In genomic region chr7:18866359-18867036, GRCh38 we compare ENCODE assay signal across 9 cellular contexts.
A peak's percentile ranks its signal among the peaks of the same experiment; 100 is the strongest.
DNase-seq lines count a peak whose midpoint lies in the region; ATAC-seq and TF ChIP-seq lines count a peak whose summit lies in the region.
"Had no signal": no experiment of that assay in that cellular context is flagged by ENCODE, and none has a peak within 500 bp of the region (broad histone marks: within the 10 kb centered on the region; RNA-seq: fewer than 3 reads in every experiment).

No MANE protein-coding gene starts in this region.

- no peak overlapping the region for H3K4me3 Mint-ChIP-seq in effector memory CD8-positive, alpha-beta T cell
- H3K4me3 Mint-ChIP-seq in CD8-positive, alpha-beta memory T cell = no peak overlapping the region
- H3K4me3 Mint-ChIP-seq: brain had no signal

- H3K36me3 Mint-ChIP-seq in effector memory CD8-positive, alpha-beta T cell (ENCODE audit: insufficient read depth) = no peaks in the 10 kb centered on the region
- no peaks in the 10 kb centered on the region for H3K36me3 Mint-ChIP-seq in CD8-positive, alpha-beta memory T cell
- H3K36me3 Mint-ChIP-seq: brain had no signal

- no peaks in the 10 kb centered on the region for H3K36me3 ChIP-seq in CD8-positive, alpha-beta memory T cell (ENCODE audit: insufficient read depth, low read length)

- H3K9me3 ChIP-seq in CD8-positive, alpha-beta memory T cell (ENCODE audit: low read length) = no peaks in the 10 kb centered on the region

- no peak for TF ChIP-seq CTCF in omental fat pad (IDR thresholded peaks at IDR 0.05)

- POLR2A ChIA-PET in CD8-positive, alpha-beta memory T cell (lab: Charles Lee) = no interaction called here

- peaks cover 0 to 4% of the 10 kb centered on the region in 2 donors for H3K9me3 Mint-ChIP-seq in effector memory CD8-positive, alpha-beta T cell
- peaks cover 0 to 19% (median 9%) of the 10 kb centered on the region in 5 donors for H3K9me3 Mint-ChIP-seq in CD8-positive, alpha-beta memory T cell

- DNase-seq in AG08395 (ENCODE audit: low spot score) = peak; percentile 95
- peak; percentile 97 for DNase-seq in brain pericyte (ENCODE audit: low read depth, low spot score)
- DNase-seq in omental fat pad (ENCODE audit: low spot score) = peak; percentile 70
- no peak for DNase-seq in effector memory CD8-positive, alpha-beta T cell
- no peak for DNase-seq in CD8-positive, alpha-beta memory T cell
- no peak for DNase-seq in NCI-H526 (lab: John Stamatoyannopoulos, UW)

- no peak overlapping the region for H3K27ac Mint-ChIP-seq in effector memory CD8-positive, alpha-beta T cell
- no peak overlapping the region for H3K27ac Mint-ChIP-seq in CD8-positive, alpha-beta memory T cell

- no peaks in the 10 kb centered on the region for H3K27me3 Mint-ChIP-seq in effector memory CD8-positive, alpha-beta T cell
- no peaks in the 10 kb centered on the region for H3K27me3 Mint-ChIP-seq in CD8-positive, alpha-beta memory T cell
- H3K27me3 Mint-ChIP-seq: brain had no signal

- H3K4me1 ChIP-seq in CD8-positive, alpha-beta memory T cell (ENCODE audit: insufficient read depth, low read length) = no peaks in the 10 kb centered on the region

- CTCF ChIA-PET in CD8-positive, alpha-beta memory T cell (lab: Charles Lee) = no interaction called here

- peak; percentile 67 for ATAC-seq in GM19043 (IDR thresholded peaks at IDR 0.05; ENCODE audit: low read depth, unreplicated experiment)
- peak; percentile 79 for ATAC-seq in HG03460 (IDR thresholded peaks at IDR 0.05; ENCODE audit: unreplicated experiment)
- peak; percentile 98 for ATAC-seq in omental fat pad (ENCODE audit: low FRiP score)
- no peak for ATAC-seq in effector memory CD8-positive, alpha-beta T cell (replicated peaks)

- no peaks in the 10 kb centered on the region for H3K4me1 Mint-ChIP-seq in effector memory CD8-positive, alpha-beta T cell (ENCODE audit: low read depth in 2 of 2)
- H3K4me1 Mint-ChIP-seq in CD8-positive, alpha-beta memory T cell = no peaks in the 10 kb centered on the region

- H3K27me3 ChIP-seq in CD8-positive, alpha-beta memory T cell (ENCODE audit: insufficient read depth, low read length, poor library complexity, severe bottlenecking) = no peaks in the 10 kb centered on the region

- no peak overlapping the region for H3K4me3 ChIP-seq in CD8-positive, alpha-beta memory T cell (ENCODE audit: low read length)

- H3K27ac ChIP-seq in CD8-positive, alpha-beta memory T cell (ENCODE audit: low read depth, low read length) = no peak overlapping the region

Comparison
In these comparisons a context has a peak if more than half of its experiments do, and no peak if none do; other contexts are left out.
1. DNase-seq: peak in AG08395 (single experiment), brain pericyte (single experiment) and omental fat pad (single experiment); none in effector memory CD8-positive, alpha-beta T cell (0 of 3), CD8-positive, alpha-beta memory T cell (0 of 5) and NCI-H526 (0 of 2).